Comparison of ENCODE assay signal across 13 cellular contexts in genomic region chr19:49657493-49658138, GRCh38. TPM values are rescaled to one million over a fixed set of nuclear protein-coding genes. Genes with fewer than 3 reads are reported as not detected.
DNase-seq lines count a peak whose midpoint lies in the region; ATAC-seq and TF ChIP-seq lines count a peak whose summit lies in the region.
"Had no signal": no experiment of that assay in that cellular context is flagged by ENCODE, and none has a peak within 500 bp of the region (broad histone marks: within the 10 kb centered on the region; RNA-seq: fewer than 3 reads in every experiment).

No MANE protein-coding gene starts in this region.

- H3K27me3 Mint-ChIP-seq in natural killer cell (ENCODE audit: low read depth in 2 of 2) (no peaks in the 10 kb centered on the region), glutamatergic neuron (ENCODE audit: unreplicated experiment) (peaks cover 5% of the 10 kb centered on the region)
- no peaks in the 10 kb centered on the region for H3K27me3 Mint-ChIP-seq in natural killer cell treated with Interleukin-12 subunit alpha and Interleukin-12 subunit beta and Interleukin-15 and Interleukin-18, amount 100 ng/mL, for 72 hours
- H3K27me3 Mint-ChIP-seq: B cell had no signal

- no peaks in the 10 kb centered on the region for H3K36me3 Mint-ChIP-seq in natural killer cell
- H3K36me3 Mint-ChIP-seq in natural killer cell treated with Interleukin-12 subunit alpha and Interleukin-12 subunit beta and Interleukin-15 and Interleukin-18, amount 100 ng/mL, for 72 hours, result peaks cover 5% of the 10 kb centered on the region
- H3K36me3 Mint-ChIP-seq in glutamatergic neuron (ENCODE audit: unreplicated experiment), result no peaks in the 10 kb centered on the region

- intact Hi-C loops in natural killer cell (cut with micrococcal nuclease), result no loop called here

- H3K9me3 Mint-ChIP-seq in natural killer cell, result no peaks in the 10 kb centered on the region
- H3K9me3 Mint-ChIP-seq in natural killer cell treated with Interleukin-12 subunit alpha and Interleukin-12 subunit beta and Interleukin-15 and Interleukin-18, amount 100 ng/mL, for 72 hours, result no peaks in the 10 kb centered on the region
- peaks cover 8% of the 10 kb centered on the region for H3K9me3 Mint-ChIP-seq in glutamatergic neuron (ENCODE audit: unreplicated experiment)
- H3K9me3 Mint-ChIP-seq: CD8-positive, alpha-beta T cell had no signal

- no peak for TF ChIP-seq CTCF in natural killer cell (IDR thresholded peaks at IDR 0.05)
- TF ChIP-seq CTCF in RWPE1 (conservative IDR thresholded peaks at IDR 0.05; ENCODE audit: low read depth), result no peak
- TF ChIP-seq CTCF in glutamatergic neuron (IDR thresholded peaks at IDR 0.05; ENCODE audit: partially characterized antibody, unreplicated experiment), result no peak

- DNase-seq in natural killer cell (no peak), RWPE1 (ENCODE audit: low spot score) (no peak), glutamatergic neuron (no peak), erythroblast (lab: John Stamatoyannopoulos, UW) (no peak)
- no peak for DNase-seq in natural killer cell treated with Interleukin-12 subunit alpha and Interleukin-12 subunit beta and Interleukin-15 and Interleukin-18, amount 100 ng/mL, for 72 hours (ENCODE audit: low spot score)
- DNase-seq in activated effector memory CD4-positive, alpha-beta T cell treated with Interleukin-2 at 50 U/mL for 16 hours, result no peak
- DNase-seq: NCI-H1436 treated with DMSO at 0.1 percent for 48 hours, NCI-H2081 treated with DMSO at 0.1 percent for 48 hours, NCI-H526, OCI-M1 had no signal

- H3K4me3 Mint-ChIP-seq in natural killer cell (no peak overlapping the region), glutamatergic neuron (ENCODE audit: unreplicated experiment) (peak overlapping the region; percentile 46)
- no peak overlapping the region for H3K4me3 Mint-ChIP-seq in natural killer cell treated with Interleukin-12 subunit alpha and Interleukin-12 subunit beta and Interleukin-15 and Interleukin-18, amount 100 ng/mL, for 72 hours
- H3K4me3 Mint-ChIP-seq: B cell; CD8-positive, alpha-beta T cell had no signal

- POLR2A ChIA-PET in RWPE1 (lab: Yijun Ruan, JAX; ENCODE audit: low non-redundant PET), result no interaction called here

- ATAC-seq in natural killer cell (no peak), GM18858 (IDR thresholded peaks at IDR 0.05; ENCODE audit: unreplicated experiment) (no peak)
- no peak for ATAC-seq in natural killer cell treated with Interleukin-12 subunit alpha and Interleukin-12 subunit beta and Interleukin-15 and Interleukin-18, amount 100 ng/mL, for 72 hours
- ATAC-seq: CD8-positive, alpha-beta T cell had no signal

- TF ChIP-seq POLR2A in erythroblast (IDR thresholded peaks at IDR 0.05; ENCODE audit: low read length), result no peak

- H3K27ac ChIP-seq in RWPE1, result peak overlapping the region; percentile 38

- H3K4me1 Mint-ChIP-seq in natural killer cell (peaks cover 20 to 35% of the 10 kb centered on the region in 2 donors), glutamatergic neuron (ENCODE audit: low read depth, unreplicated experiment) (peaks cover 12% of the 10 kb centered on the region)
- H3K4me1 Mint-ChIP-seq in natural killer cell treated with Interleukin-12 subunit alpha and Interleukin-12 subunit beta and Interleukin-15 and Interleukin-18, amount 100 ng/mL, for 72 hours (ENCODE audit: low read depth in 2 of 2), result peaks cover 8 to 25% of the 10 kb centered on the region in 2 donors

- H3K27ac Mint-ChIP-seq in natural killer cell (peak overlapping the region; percentile 11 to 70), glutamatergic neuron (ENCODE audit: unreplicated experiment) (peak overlapping the region; percentile 88)
- H3K27ac Mint-ChIP-seq in natural killer cell treated with Interleukin-12 subunit alpha and Interleukin-12 subunit beta and Interleukin-15 and Interleukin-18, amount 100 ng/mL, for 72 hours, result no peak overlapping the region
- H3K27ac Mint-ChIP-seq: B cell; CD8-positive, alpha-beta T cell had no signal

- CTCF ChIA-PET in RWPE1 (lab: Yijun Ruan, JAX), result interaction anchor here (1.1 kb wide), 1 partner anchor 18 kb away, joined by 4 read pairs; no protein-coding TSS in a partner anchor

RNA-seq across cellular contexts. Expression of gene IRF3, which starts 8.0 kb away (rescaled TPM):
- 100 to 1,000 TPM; 176 to 184 (median 179) TPM for total RNA-seq in natural killer cell
- 100 to 1,000 TPM; 167 to 185 TPM for total RNA-seq in natural killer cell treated with Interleukin-12 subunit alpha and Interleukin-12 subunit beta and Interleukin-15 and Interleukin-18, amount 100 ng/mL, for 72 hours
- 40.1 TPM for total RNA-seq in glutamatergic neuron (ENCODE audit: unreplicated experiment)

RNA-seq across cellular contexts. Expression of gene BCL2L12, which starts 8.1 kb away (rescaled TPM):
- 10 to 100 TPM; 15.6 to 34.6 (median 22.3) TPM for total RNA-seq in natural killer cell
- 10 to 100 TPM; 45.9 to 98.0 TPM for total RNA-seq in natural killer cell treated with Interleukin-12 subunit alpha and Interleukin-12 subunit beta and Interleukin-15 and Interleukin-18, amount 100 ng/mL, for 72 hours
- 7.5 TPM for total RNA-seq in glutamatergic neuron (ENCODE audit: unreplicated experiment)

RNA-seq across cellular contexts. Expression of gene SCAF1, which starts 15.6 kb away (rescaled TPM):
- total RNA-seq in natural killer cell (10 to 100 TPM; 38.9 to 46.2 (median 44.9) TPM), glutamatergic neuron (ENCODE audit: unreplicated experiment) (84.4 TPM)
- total RNA-seq in natural killer cell treated with Interleukin-12 subunit alpha and Interleukin-12 subunit beta and Interleukin-15 and Interleukin-18, amount 100 ng/mL, for 72 hours, result 100 to 1,000 TPM in 1 of 2 donors, 10 to 100 TPM in 1; 75.8 to 106 TPM

RNA-seq across cellular contexts. Expression of gene RRAS, which starts 17.7 kb away (rescaled TPM):
- total RNA-seq in natural killer cell (1 to 10 TPM; 2.0 to 7.7 (median 5.9) TPM), glutamatergic neuron (ENCODE audit: unreplicated experiment) (4.7 TPM)
- total RNA-seq in natural killer cell treated with Interleukin-12 subunit alpha and Interleukin-12 subunit beta and Interleukin-15 and Interleukin-18, amount 100 ng/mL, for 72 hours, result 10 to 100 TPM in 1 of 2 donors, 1 to 10 TPM in 1; 4.1 to 10.4 TPM

RNA-seq across cellular contexts. Expression of gene PRMT1, which starts 19.5 kb away (rescaled TPM):
- total RNA-seq in natural killer cell (10 to 100 TPM; 77.0 to 92.5 (median 78.2) TPM), glutamatergic neuron (ENCODE audit: unreplicated experiment) (177 TPM)
- total RNA-seq in natural killer cell treated with Interleukin-12 subunit alpha and Interleukin-12 subunit beta and Interleukin-15 and Interleukin-18, amount 100 ng/mL, for 72 hours, result 100 to 1,000 TPM; 268 to 457 TPM

Comparison
In these comparisons a context has a peak if more than half of its experiments do, and no peak if none do; other contexts are left out.
1. H3K27ac Mint-ChIP-seq: peak in natural killer cell (2 of 2) and glutamatergic neuron (single experiment); none in natural killer cell treated with Interleukin-12 subunit alpha and Interleukin-12 subunit beta and Interleukin-15 and Interleukin-18, amount 100 ng/mL, for 72 hours (0 of 2).